In the genomic region with DNA sequence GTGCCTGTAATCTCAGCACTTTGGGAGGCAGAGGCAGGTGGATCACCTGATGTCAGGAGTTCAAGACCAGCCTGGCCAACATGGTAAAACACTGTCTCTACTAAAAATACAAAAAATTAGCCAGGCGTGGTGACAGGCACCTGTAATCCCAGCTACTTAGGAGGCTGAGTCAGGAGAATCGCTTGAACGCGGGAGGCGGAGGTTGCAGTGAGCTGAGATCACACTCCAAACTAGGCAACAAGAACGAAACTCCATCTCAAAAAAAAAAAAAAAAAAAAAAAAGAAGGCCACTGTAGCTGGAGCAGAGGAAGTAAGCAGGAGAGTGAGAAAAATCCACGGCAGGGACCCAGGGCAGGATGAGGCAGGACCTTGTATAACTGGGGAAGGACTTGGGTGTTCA, we compare ENCODE assay signal across 15 cellular contexts. TPM values are rescaled to one million over a fixed set of nuclear protein-coding genes. Genes with fewer than 3 reads are reported as not detected.
"Had no signal": no experiment of that assay in that cellular context is flagged by ENCODE, and none has a peak within 500 bp of the region (broad histone marks: within the 10 kb centered on the region; RNA-seq: fewer than 3 reads in every experiment).

No MANE protein-coding gene starts in this region.

RNA-seq across cellular contexts. Expression of a gene that starts 12.2 kb away (rescaled TPM):
- total RNA-seq: activated CD4-positive, alpha-beta memory T cell treated with anti-CD3 and anti-CD28 coated beads, Interleukin-2, amount 10 ng/mL, durations not matched to agents 7 days and 5 days; activated CD4-positive, alpha-beta T cell treated with anti-CD3 and anti-CD28 coated beads for 36 hours; activated CD4-positive, alpha-beta T cell treated with anti-CD3 and anti-CD28 coated beads, Interleukin-2, amount 10 ng/mL, durations not matched to agents 7 days and 5 days; activated CD8-positive, alpha-beta memory T cell treated with anti-CD3 and anti-CD28 coated beads for 36 hours; activated T-cell treated with anti-CD3 and anti-CD28 coated beads, Interleukin-2, amount 50 U/mL, for 4 hours; activated T-cell treated with anti-CD3 and anti-CD28 coated beads, Interleukin-2, amount 50 U/mL, for 72 hours; activated T-helper 1 cell treated with anti-CD3 and anti-CD28 coated beads, Interleukin-12 subunit alpha, Interleukin-12 subunit beta, Interleukin-2, Interleukin-4 antibody, amounts not matched to agents 30 ng/mL and 10 ng/mL and 1 ng/mL, durations not matched to agents 14 hours and 24 hours and 36 hours; activated T-helper 2 cell treated with anti-CD3 and anti-CD28 coated beads, Interferon-gamma antibody, Interleukin-2, Interleukin-4, amounts not matched to agents 10 μg/mL and 5 μg/mL and 100 μg/mL, durations not matched to agents 14 hours and 24 hours and 36 hours; aorta; astrocyte; breast epithelium; cardiac septum; T-helper 17 cell; T-helper 2 cell treated with Interferon-gamma antibody and Interleukin-4, amounts not matched to agents 100 ng/mL and 5 ng/mL, for 36 hours had no signal

RNA-seq across cellular contexts. Expression of a gene that starts 40.4 kb away (rescaled TPM):
- total RNA-seq: astrocyte, body of pancreas, breast epithelium, T-helper 17 cell had no signal
- polyA plus RNA-seq: aorta had no signal
